In the genomic region with DNA sequence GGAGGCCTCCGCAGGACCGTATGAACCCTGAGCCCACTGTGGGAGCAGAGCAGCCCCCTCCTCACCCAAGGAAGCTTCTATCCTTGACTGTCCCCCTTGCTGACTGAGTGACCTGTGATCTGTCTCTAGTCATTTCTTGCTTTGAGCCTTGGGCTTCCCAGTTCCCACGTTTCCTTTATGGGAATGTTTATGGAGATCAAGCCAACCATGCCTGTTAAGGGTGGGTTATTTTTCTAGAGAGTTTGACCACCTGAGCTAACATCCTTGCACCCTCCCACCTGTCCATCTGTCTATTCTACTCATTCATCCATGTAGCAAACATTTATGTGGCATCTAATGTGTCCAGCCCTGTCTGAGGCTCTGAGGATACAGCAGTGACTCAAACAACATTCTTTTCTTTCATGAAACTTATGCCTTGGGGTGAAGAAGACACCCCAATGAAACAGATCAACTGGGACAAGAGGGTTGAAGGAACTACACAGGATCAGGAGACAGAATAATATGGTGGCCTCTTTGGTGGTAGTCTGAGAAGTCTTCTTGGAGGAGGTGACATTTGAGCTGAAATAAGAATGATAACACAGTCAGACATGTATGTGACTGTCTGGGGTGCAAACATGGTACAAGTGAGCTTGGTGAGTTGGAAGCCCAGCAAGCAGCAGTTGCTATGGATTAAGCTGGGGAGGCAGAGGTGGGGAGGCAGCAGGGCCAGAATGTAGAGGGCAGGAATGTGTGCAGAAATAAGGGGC, we compare ENCODE assay signal across 9 cellular contexts. TPM values are rescaled to one million over a fixed set of nuclear protein-coding genes. Genes with fewer than 3 reads are reported as not detected.
A peak's percentile ranks its signal among the peaks of the same experiment; 100 is the strongest.
DNase-seq lines count a peak whose midpoint lies in the region; ATAC-seq, FAIRE-seq and TF ChIP-seq lines count a peak whose summit lies in the region.
"Had no signal": no experiment of that assay in that cellular context is flagged by ENCODE, and none has a peak within 500 bp of the region (broad histone marks: within the 10 kb centered on the region; RNA-seq: fewer than 3 reads in every experiment).

No MANE protein-coding gene starts in this region.

- H3K9ac ChIP-seq in HUES6 (ENCODE audit: low read length), result no peak overlapping the region
- peak overlapping the region; percentile 12 to 37 for H3K9ac ChIP-seq in duodenal mucosa (ENCODE audit: low read depth in 1 of 2, low read length in 2 of 2)

- H3K27ac ChIP-seq in CD4-positive, CD25-positive, alpha-beta regulatory T cell (ENCODE audit: insufficient read depth, low read length, poor library complexity, severe bottlenecking), result no peak overlapping the region
- H3K27ac ChIP-seq in HUES6 (ENCODE audit: low read depth, low read length), result no peak overlapping the region
- no peak overlapping the region for H3K27ac ChIP-seq in duodenal mucosa (ENCODE audit: low read depth, low read length)
- H3K27ac ChIP-seq in pancreas, result peak overlapping the region; percentile 71 to 94 (median 85)
- peak overlapping the region in 2 of 4 donors; percentile 66 to 86 for H3K27ac ChIP-seq in tibial nerve

- H3K36me3 Mint-ChIP-seq in CD4-positive, CD25-positive, alpha-beta regulatory T cell, result peaks cover 20% of the 10 kb centered on the region

- no peak overlapping the region for H3K4me3 ChIP-seq in CD4-positive, CD25-positive, alpha-beta regulatory T cell (ENCODE audit: low read depth, low read length)
- H3K4me3 ChIP-seq in HUES6 (ENCODE audit: low read depth, low read length) (peak overlapping the region; percentile 3; the same call in 1 of the 2 replicates), duodenal mucosa (ENCODE audit: low read depth in 1 of 2, low read length in 2 of 2) (peak overlapping the region in 1 of 2 donors; percentile 47), pancreas (no peak overlapping the region), tibial nerve (no peak overlapping the region)

- H3K36me3 ChIP-seq in CD4-positive, CD25-positive, alpha-beta regulatory T cell (ENCODE audit: control insufficient read depth, insufficient read depth, low read length), result peaks cover 3% of the 10 kb centered on the region
- peaks cover 34% of the 10 kb centered on the region for H3K36me3 ChIP-seq in HUES6 (ENCODE audit: control insufficient read depth, insufficient read depth, low read length)
- H3K36me3 ChIP-seq in duodenal mucosa (ENCODE audit: control insufficient read depth in 1 of 2, insufficient read depth in 2 of 2, low read length in 2 of 2), result no peaks in the 10 kb centered on the region
- no peaks in the 10 kb centered on the region for H3K36me3 ChIP-seq in pancreas
- peaks cover 0 to 32% (median 0%) of the 10 kb centered on the region in 3 donors for H3K36me3 ChIP-seq in tibial nerve

- TF ChIP-seq EP300 in tibial nerve (IDR thresholded peaks at IDR 0.05), result no peak

- WGBS in pancreas, 2 donors, result 82% methylated on average over 3 of the region's 3 CpGs
- WGBS in tibial nerve, 2 donors, result 79 to 85% methylated on average over 3 of the region's 3 CpGs

- no peaks in the 10 kb centered on the region for H3K27me3 ChIP-seq in CD4-positive, CD25-positive, alpha-beta regulatory T cell (ENCODE audit: control insufficient read depth, insufficient read depth, low read length)
- no peaks in the 10 kb centered on the region for H3K27me3 ChIP-seq in HUES6 (ENCODE audit: control insufficient read depth, insufficient read depth, low read length)
- no peaks in the 10 kb centered on the region for H3K27me3 ChIP-seq in duodenal mucosa (ENCODE audit: control insufficient read depth in 1 of 2, insufficient read depth in 2 of 2, low read length in 2 of 2)
- no peaks in the 10 kb centered on the region for H3K27me3 ChIP-seq in pancreas
- H3K27me3 ChIP-seq in tibial nerve, result no peaks in the 10 kb centered on the region

- TF ChIP-seq CTCF in pancreas (IDR thresholded peaks at IDR 0.05), result no peak
- no peak for TF ChIP-seq CTCF in tibial nerve (IDR thresholded peaks at IDR 0.05)

- no peak for TF ChIP-seq POLR2A in tibial nerve (IDR thresholded peaks at IDR 0.05)

- no peak for DNase-seq in CD4-positive, CD25-positive, alpha-beta regulatory T cell
- no peak for DNase-seq in pancreas
- DNase-seq in activated effector memory CD4-positive, alpha-beta T cell treated with anti-CD3 and anti-CD28 coated beads, Interleukin-2, amount 50 U/mL, for 16 hours, result no peak
- DNase-seq in tibial nerve (ENCODE audit: low spot score in 2 of 2), result no peak
- no peak for DNase-seq in NCI-H345 treated with DMSO at 0.1 percent for 48 hours (lab: John Stamatoyannopoulos, UW; ENCODE audit: unreplicated experiment)

- intact Hi-C loops in pancreas (cut with DNase I), result loop anchor here in 1 of 3 donors (10.0 kb wide), 1 partner anchor 65 kb away; no protein-coding TSS in a partner anchor

- FAIRE-seq in pancreas (lab: Jason Lieb, UNC), result no peak

- no peak for ATAC-seq in CD4-positive, CD25-positive, alpha-beta regulatory T cell (ENCODE audit: low read depth in 2 of 2)
- ATAC-seq in pancreas, result no peak
- ATAC-seq in HG03469 (IDR thresholded peaks at IDR 0.05; ENCODE audit: unreplicated experiment), result no peak

- peak overlapping the region in 2 of 4 donors; percentile 8 to 73 for H3K4me3 Mint-ChIP-seq in CD4-positive, CD25-positive, alpha-beta regulatory T cell
- H3K4me3 Mint-ChIP-seq: activated CD4-positive, alpha-beta T cell treated with anti-CD3 and anti-CD28 coated beads, Interleukin-2, amount 10 ng/mL, durations not matched to agents 24 days and 14 days had no signal

- no peaks in the 10 kb centered on the region for H3K27me3 Mint-ChIP-seq in CD4-positive, CD25-positive, alpha-beta regulatory T cell
- H3K27me3 Mint-ChIP-seq: activated CD4-positive, alpha-beta T cell treated with anti-CD3 and anti-CD28 coated beads, Interleukin-2, amount 10 ng/mL, durations not matched to agents 24 days and 14 days had no signal

- H3K9me3 Mint-ChIP-seq in CD4-positive, CD25-positive, alpha-beta regulatory T cell, result peaks cover 0 to 8% (median 1%) of the 10 kb centered on the region in 7 donors

- peak overlapping the region; percentile 56 to 90 (median 57) for H3K27ac Mint-ChIP-seq in CD4-positive, CD25-positive, alpha-beta regulatory T cell

- H3K4me1 ChIP-seq in CD4-positive, CD25-positive, alpha-beta regulatory T cell (ENCODE audit: control insufficient read depth, insufficient read depth, low read length, poor library complexity, severe bottlenecking), result peaks cover 9% of the 10 kb centered on the region
- H3K4me1 ChIP-seq in HUES6 (ENCODE audit: control insufficient read depth, insufficient read depth, low read length), result peaks cover 10% of the 10 kb centered on the region
- peaks cover 15 to 18% of the 10 kb centered on the region in 2 donors for H3K4me1 ChIP-seq in duodenal mucosa (ENCODE audit: control insufficient read depth in 1 of 2, insufficient read depth in 2 of 2, low read length in 2 of 2)
- H3K4me1 ChIP-seq in pancreas, result peaks cover 0 to 38% (median 31%) of the 10 kb centered on the region in 3 donors
- H3K4me1 ChIP-seq in tibial nerve, result peaks cover 0 to 28% (median 12%) of the 10 kb centered on the region in 4 donors

- peaks cover 7 to 12% of the 10 kb centered on the region in 2 experiments for H3K9me3 ChIP-seq in CD4-positive, CD25-positive, alpha-beta regulatory T cell (ENCODE audit: control insufficient read depth in 2 of 2, low read length in 2 of 2)
- peaks cover 13% of the 10 kb centered on the region for H3K9me3 ChIP-seq in HUES6 (ENCODE audit: control insufficient read depth, insufficient read depth, low read depth, low read length)
- H3K9me3 ChIP-seq in duodenal mucosa (ENCODE audit: control insufficient read depth in 1 of 2, low read length in 2 of 2), result peaks cover 4 to 10% of the 10 kb centered on the region in 2 donors
- H3K9me3 ChIP-seq in pancreas, result no peaks in the 10 kb centered on the region
- peaks cover 0 to 19% (median 0%) of the 10 kb centered on the region in 4 donors for H3K9me3 ChIP-seq in tibial nerve

- H3K4me1 Mint-ChIP-seq in CD4-positive, CD25-positive, alpha-beta regulatory T cell, result peaks cover 0 to 19% (median 9%) of the 10 kb centered on the region in 4 donors

RNA-seq across cellular contexts. Expression of a gene that starts 30.5 kb away (rescaled TPM):
- 20.2 TPM for total RNA-seq in CD4-positive, CD25-positive, alpha-beta regulatory T cell
- polyA plus RNA-seq in CD4-positive, CD25-positive, alpha-beta regulatory T cell, result 10 to 100 TPM; 10.1 to 14.5 (median 12.2) TPM
- total RNA-seq in pancreas (10 to 100 TPM; 41.6 to 82.4 (median 62.1) TPM), tibial nerve (10 to 100 TPM; 56.9 to 73.5 (median 67.1) TPM)
- 100 to 1,000 TPM in 1 of 2 donors, 10 to 100 TPM in 1; 72.1 to 118 TPM for polyA plus RNA-seq in pancreas

Comparison
In these comparisons a context has a peak if more than half of its experiments do, and no peak if none do; other contexts are left out.
1. H3K27ac ChIP-seq: peak in pancreas (4 of 4); none in CD4-positive, CD25-positive, alpha-beta regulatory T cell (single experiment), HUES6 (single experiment) and duodenal mucosa (single experiment).